Comparison of ENCODE assay signal across 1 cellular context in the genomic region with DNA sequence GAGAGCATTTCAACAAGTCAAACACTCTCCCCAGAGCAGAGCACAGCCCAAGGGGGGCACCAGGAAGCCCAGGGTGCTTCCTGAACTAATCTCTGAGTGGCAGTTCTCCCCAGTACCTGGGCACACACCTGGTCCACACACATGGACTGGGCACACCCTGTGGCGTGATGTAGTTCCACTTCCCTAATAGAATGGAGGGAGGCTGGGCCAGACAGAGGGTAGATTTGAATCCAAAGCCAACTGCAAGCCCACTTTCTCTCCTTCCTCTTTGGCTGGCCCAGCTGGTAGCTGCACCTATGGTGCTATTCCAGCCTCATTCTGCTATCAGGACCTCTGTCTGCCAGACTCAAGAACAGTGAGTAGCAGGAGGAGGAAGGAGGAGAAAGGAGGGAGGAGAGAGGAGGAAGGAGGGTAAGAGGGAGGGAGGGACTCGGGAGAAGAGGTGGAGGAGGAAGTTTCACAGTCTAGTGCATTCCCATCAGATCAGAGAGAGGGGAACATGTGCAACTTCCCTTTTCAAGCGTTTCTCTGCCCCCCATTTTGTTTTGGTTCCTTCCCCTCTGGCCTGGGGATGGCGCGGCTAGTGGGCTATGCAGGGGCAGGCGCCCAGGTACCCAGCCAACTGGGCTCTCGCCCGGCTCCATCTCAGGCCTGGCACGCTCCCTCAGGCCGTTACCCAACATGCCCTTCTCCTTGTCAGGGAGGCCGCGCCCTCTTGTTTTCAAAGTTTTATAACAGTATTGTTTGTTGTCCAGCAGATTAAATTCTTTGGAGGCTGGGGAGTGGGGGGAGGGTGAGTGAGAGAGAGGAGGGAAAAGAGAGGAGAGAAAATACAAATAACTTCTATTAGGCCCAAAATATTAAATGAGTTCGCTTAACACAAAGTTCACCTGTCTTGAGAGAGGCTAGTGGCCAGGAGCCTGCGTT.
TF ChIP-seq lines count a peak whose summit lies in the region.

No MANE protein-coding gene starts in this region.

TF ChIP-seq in K562, 482 proteins besides CTCF, POLR2A, EP300 and RAD21 (continues in another document):
- no peak for TF ChIP-seq ZNF707 (CRISPR knock-in tag; conservative IDR thresholded peaks at IDR 0.05)
- TF ChIP-seq, protein P1, sequence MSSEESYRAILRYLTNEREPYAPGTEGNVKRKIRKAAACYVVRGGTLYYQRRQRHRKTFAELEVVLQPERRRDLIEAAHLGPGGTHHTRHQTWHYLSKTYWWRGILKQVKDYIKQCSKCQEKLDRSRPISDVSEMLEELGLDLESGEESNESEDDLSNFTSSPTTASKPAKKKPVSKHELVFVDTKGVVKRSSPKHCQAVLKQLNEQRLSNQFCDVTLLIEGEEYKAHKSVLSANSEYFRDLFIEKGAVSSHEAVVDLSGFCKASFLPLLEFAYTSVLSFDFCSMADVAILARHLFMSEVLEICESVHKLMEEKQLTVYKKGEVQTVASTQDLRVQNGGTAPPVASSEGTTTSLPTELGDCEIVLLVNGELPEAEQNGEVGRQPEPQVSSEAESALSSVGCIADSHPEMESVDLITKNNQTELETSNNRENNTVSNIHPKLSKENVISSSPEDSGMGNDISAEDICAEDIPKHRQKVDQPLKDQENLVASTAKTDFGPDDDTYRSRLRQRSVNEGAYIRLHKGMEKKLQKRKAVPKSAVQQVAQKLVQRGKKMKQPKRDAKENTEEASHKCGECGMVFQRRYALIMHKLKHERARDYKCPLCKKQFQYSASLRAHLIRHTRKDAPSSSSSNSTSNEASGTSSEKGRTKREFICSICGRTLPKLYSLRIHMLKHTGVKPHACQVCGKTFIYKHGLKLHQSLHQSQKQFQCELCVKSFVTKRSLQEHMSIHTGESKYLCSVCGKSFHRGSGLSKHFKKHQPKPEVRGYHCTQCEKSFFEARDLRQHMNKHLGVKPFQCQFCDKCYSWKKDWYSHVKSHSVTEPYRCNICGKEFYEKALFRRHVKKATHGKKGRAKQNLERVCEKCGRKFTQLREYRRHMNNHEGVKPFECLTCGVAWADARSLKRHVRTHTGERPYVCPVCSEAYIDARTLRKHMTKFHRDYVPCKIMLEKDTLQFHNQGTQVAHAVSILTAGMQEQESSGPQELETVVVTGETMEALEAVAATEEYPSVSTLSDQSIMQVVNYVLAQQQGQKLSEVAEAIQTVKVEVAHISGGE (CRISPR knock-in tag; IDR thresholded peaks at IDR 0.05) = peak in 1 of 3 experiments; percentile 62; a peak in 1 of 6 replicates
- peak; percentile 44; the same call in 1 of the 2 replicates for TF ChIP-seq EP400 (IDR thresholded peaks at IDR 0.05)
- TF ChIP-seq ZNF696 (CRISPR knock-in tag; conservative IDR thresholded peaks at IDR 0.05) = no peak
- TF ChIP-seq SNIP1 (IDR thresholded peaks at IDR 0.05; ENCODE audit: low read depth) = no peak
- TF ChIP-seq SMAD4 (CRISPR knock-in tag; conservative IDR thresholded peaks at IDR 0.05) = peak; percentile 65
- peak in 1 of 2 experiments; percentile 89; a peak in 2 of 4 replicates for TF ChIP-seq FOXK2 (conservative IDR thresholded peaks at IDR 0.05 in 1 of 2, IDR thresholded peaks at IDR 0.05 in 1 of 2; ENCODE audit: low read depth in 2 of 2)
- TF ChIP-seq, protein P2, sequence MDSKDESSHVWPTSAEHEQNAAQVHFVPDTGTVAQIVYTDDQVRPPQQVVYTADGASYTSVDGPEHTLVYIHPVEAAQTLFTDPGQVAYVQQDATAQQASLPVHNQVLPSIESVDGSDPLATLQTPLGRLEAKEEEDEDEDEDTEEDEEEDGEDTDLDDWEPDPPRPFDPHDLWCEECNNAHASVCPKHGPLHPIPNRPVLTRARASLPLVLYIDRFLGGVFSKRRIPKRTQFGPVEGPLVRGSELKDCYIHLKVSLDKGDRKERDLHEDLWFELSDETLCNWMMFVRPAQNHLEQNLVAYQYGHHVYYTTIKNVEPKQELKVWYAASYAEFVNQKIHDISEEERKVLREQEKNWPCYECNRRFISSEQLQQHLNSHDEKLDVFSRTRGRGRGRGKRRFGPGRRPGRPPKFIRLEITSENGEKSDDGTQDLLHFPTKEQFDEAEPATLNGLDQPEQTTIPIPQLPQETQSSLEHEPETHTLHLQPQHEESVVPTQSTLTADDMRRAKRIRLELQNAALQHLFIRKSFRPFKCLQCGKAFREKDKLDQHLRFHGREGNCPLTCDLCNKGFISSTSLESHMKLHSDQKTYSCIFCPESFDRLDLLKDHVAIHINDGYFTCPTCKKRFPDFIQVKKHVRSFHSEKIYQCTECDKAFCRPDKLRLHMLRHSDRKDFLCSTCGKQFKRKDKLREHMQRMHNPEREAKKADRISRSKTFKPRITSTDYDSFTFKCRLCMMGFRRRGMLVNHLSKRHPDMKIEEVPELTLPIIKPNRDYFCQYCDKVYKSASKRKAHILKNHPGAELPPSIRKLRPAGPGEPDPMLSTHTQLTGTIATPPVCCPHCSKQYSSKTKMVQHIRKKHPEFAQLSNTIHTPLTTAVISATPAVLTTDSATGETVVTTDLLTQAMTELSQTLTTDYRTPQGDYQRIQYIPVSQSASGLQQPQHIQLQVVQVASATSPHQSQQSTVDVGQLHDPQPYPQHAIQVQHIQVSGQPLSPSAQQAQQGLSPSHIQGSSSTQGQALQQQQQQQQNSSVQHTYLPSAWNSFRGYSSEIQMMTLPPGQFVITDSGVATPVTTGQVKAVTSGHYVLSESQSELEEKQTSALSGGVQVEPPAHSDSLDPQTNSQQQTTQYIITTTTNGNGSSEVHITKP (IDR thresholded peaks at IDR 0.05; ENCODE audit: partially characterized antibody) = peak; percentile 97
- TF ChIP-seq ZNF41 (CRISPR knock-in tag; conservative IDR thresholded peaks at IDR 0.05) = 0 out of 2 replicates have a peak, but pooled peaks have one; percentile 52
- TF ChIP-seq MECOM (CRISPR knock-in tag; IDR thresholded peaks at IDR 0.05) = no peak
- TF ChIP-seq DMBX1 (CRISPR knock-in tag; IDR thresholded peaks at IDR 0.05; ENCODE audit: borderline replicate concordance) = peak; percentile 82; the same call in 1 of the 2 replicates
- TF ChIP-seq ERF (CRISPR knock-in tag; IDR thresholded peaks at IDR 0.05) = 0 out of 2 replicates have a peak, but pooled peaks have one; percentile 66
- TF ChIP-seq CBX5 (IDR thresholded peaks at IDR 0.05; ENCODE audit: borderline replicate concordance, low read depth) = no peak
- no peak for TF ChIP-seq NR2C2 (CRISPR knock-in tag; IDR thresholded peaks at IDR 0.05)
- TF ChIP-seq NR2C2 (tag; IDR thresholded peaks at IDR 0.05) = no peak
- TF ChIP-seq ZNF197 (CRISPR knock-in tag; IDR thresholded peaks at IDR 0.05; ENCODE audit: low read depth) = peak; percentile 62; the same call in 1 of the 2 replicates
- TF ChIP-seq, protein P3, sequence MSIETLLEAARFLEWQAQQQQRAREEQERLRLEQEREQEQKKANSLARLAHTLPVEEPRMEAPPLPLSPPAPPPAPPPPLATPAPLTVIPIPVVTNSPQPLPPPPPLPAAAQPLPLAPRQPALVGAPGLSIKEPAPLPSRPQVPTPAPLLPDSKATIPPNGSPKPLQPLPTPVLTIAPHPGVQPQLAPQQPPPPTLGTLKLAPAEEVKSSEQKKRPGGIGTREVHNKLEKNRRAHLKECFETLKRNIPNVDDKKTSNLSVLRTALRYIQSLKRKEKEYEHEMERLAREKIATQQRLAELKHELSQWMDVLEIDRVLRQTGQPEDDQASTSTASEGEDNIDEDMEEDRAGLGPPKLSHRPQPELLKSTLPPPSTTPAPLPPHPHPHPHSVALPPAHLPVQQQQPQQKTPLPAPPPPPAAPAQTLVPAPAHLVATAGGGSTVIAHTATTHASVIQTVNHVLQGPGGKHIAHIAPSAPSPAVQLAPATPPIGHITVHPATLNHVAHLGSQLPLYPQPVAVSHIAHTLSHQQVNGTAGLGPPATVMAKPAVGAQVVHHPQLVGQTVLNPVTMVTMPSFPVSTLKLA (conservative IDR thresholded peaks at IDR 0.05) = 0 out of 4 replicates have a peak, but pooled peaks of 1 of the 2 experiments have one; percentile 14
- 0 out of 2 replicates have a peak, but pooled peaks have one; percentile 30 for TF ChIP-seq ZNF134 (CRISPR knock-in tag; conservative IDR thresholded peaks at IDR 0.05)
- TF ChIP-seq, protein P4, sequence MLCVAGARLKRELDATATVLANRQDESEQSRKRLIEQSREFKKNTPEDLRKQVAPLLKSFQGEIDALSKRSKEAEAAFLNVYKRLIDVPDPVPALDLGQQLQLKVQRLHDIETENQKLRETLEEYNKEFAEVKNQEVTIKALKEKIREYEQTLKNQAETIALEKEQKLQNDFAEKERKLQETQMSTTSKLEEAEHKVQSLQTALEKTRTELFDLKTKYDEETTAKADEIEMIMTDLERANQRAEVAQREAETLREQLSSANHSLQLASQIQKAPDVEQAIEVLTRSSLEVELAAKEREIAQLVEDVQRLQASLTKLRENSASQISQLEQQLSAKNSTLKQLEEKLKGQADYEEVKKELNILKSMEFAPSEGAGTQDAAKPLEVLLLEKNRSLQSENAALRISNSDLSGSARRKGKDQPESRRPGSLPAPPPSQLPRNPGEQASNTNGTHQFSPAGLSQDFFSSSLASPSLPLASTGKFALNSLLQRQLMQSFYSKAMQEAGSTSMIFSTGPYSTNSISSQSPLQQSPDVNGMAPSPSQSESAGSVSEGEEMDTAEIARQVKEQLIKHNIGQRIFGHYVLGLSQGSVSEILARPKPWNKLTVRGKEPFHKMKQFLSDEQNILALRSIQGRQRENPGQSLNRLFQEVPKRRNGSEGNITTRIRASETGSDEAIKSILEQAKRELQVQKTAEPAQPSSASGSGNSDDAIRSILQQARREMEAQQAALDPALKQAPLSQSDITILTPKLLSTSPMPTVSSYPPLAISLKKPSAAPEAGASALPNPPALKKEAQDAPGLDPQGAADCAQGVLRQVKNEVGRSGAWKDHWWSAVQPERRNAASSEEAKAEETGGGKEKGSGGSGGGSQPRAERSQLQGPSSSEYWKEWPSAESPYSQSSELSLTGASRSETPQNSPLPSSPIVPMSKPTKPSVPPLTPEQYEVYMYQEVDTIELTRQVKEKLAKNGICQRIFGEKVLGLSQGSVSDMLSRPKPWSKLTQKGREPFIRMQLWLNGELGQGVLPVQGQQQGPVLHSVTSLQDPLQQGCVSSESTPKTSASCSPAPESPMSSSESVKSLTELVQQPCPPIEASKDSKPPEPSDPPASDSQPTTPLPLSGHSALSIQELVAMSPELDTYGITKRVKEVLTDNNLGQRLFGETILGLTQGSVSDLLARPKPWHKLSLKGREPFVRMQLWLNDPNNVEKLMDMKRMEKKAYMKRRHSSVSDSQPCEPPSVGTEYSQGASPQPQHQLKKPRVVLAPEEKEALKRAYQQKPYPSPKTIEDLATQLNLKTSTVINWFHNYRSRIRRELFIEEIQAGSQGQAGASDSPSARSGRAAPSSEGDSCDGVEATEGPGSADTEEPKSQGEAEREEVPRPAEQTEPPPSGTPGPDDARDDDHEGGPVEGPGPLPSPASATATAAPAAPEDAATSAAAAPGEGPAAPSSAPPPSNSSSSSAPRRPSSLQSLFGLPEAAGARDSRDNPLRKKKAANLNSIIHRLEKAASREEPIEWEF (CRISPR knock-in tag; IDR thresholded peaks at IDR 0.05) = no peak
- TF ChIP-seq, protein P5, sequence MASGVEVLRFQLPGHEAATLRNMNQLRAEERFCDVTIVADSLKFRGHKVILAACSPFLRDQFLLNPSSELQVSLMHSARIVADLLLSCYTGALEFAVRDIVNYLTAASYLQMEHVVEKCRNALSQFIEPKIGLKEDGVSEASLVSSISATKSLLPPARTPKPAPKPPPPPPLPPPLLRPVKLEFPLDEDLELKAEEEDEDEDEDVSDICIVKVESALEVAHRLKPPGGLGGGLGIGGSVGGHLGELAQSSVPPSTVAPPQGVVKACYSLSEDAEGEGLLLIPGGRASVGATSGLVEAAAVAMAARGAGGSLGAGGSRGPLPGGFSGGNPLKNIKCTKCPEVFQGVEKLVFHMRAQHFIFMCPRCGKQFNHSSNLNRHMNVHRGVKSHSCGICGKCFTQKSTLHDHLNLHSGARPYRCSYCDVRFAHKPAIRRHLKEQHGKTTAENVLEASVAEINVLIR (CRISPR knock-in tag; IDR thresholded peaks at IDR 0.05) = peak; percentile 58
- TF ChIP-seq NR4A1 (CRISPR knock-in tag; IDR thresholded peaks at IDR 0.05) = 0 out of 2 replicates have a peak, but pooled peaks have one; percentile 45
- 0 out of 2 replicates have a peak, but pooled peaks have one; percentile 39 for TF ChIP-seq NR4A1 (tag; IDR thresholded peaks at IDR 0.05)
- TF ChIP-seq, protein P6, sequence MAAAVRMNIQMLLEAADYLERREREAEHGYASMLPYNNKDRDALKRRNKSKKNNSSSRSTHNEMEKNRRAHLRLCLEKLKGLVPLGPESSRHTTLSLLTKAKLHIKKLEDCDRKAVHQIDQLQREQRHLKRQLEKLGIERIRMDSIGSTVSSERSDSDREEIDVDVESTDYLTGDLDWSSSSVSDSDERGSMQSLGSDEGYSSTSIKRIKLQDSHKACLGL (CRISPR knock-in tag; IDR thresholded peaks at IDR 0.05; ENCODE audit: borderline replicate concordance, poor library complexity, severe bottlenecking) = no peak
- 0 out of 2 replicates have a peak, but pooled peaks have one; percentile 36 for TF ChIP-seq ZNF75A (CRISPR knock-in tag; IDR thresholded peaks at IDR 0.05)
- TF ChIP-seq, protein P7, sequence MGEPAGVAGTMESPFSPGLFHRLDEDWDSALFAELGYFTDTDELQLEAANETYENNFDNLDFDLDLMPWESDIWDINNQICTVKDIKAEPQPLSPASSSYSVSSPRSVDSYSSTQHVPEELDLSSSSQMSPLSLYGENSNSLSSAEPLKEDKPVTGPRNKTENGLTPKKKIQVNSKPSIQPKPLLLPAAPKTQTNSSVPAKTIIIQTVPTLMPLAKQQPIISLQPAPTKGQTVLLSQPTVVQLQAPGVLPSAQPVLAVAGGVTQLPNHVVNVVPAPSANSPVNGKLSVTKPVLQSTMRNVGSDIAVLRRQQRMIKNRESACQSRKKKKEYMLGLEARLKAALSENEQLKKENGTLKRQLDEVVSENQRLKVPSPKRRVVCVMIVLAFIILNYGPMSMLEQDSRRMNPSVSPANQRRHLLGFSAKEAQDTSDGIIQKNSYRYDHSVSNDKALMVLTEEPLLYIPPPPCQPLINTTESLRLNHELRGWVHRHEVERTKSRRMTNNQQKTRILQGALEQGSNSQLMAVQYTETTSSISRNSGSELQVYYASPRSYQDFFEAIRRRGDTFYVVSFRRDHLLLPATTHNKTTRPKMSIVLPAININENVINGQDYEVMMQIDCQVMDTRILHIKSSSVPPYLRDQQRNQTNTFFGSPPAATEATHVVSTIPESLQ (CRISPR knock-in tag; IDR thresholded peaks at IDR 0.05) = no peak
- TF ChIP-seq HSF4 (CRISPR knock-in tag; IDR thresholded peaks at IDR 0.05; ENCODE audit: borderline replicate concordance) = no peak
- no peak for TF ChIP-seq DACH1 (IDR thresholded peaks at IDR 0.05; ENCODE audit: partially characterized antibody)
- TF ChIP-seq KLF10 (CRISPR knock-in tag; IDR thresholded peaks at IDR 0.05) = no peak
- 0 out of 2 replicates have a peak, but pooled peaks have one; percentile 54 for TF ChIP-seq ZNF584 (CRISPR knock-in tag; IDR thresholded peaks at IDR 0.05; ENCODE audit: low read depth)
- TF ChIP-seq, protein P8, sequence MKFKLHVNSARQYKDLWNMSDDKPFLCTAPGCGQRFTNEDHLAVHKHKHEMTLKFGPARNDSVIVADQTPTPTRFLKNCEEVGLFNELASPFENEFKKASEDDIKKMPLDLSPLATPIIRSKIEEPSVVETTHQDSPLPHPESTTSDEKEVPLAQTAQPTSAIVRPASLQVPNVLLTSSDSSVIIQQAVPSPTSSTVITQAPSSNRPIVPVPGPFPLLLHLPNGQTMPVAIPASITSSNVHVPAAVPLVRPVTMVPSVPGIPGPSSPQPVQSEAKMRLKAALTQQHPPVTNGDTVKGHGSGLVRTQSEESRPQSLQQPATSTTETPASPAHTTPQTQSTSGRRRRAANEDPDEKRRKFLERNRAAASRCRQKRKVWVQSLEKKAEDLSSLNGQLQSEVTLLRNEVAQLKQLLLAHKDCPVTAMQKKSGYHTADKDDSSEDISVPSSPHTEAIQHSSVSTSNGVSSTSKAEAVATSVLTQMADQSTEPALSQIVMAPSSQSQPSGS (CRISPR knock-in tag; IDR thresholded peaks at IDR 0.05) = no peak
- TF ChIP-seq PTTG1 (tag; IDR thresholded peaks at IDR 0.05; ENCODE audit: low read depth) = peak; percentile 46; the same call in 1 of the 2 replicates
- TF ChIP-seq ZNF239 (CRISPR knock-in tag; IDR thresholded peaks at IDR 0.05) = peak; percentile 32; the same call in 1 of the 2 replicates
- TF ChIP-seq TCF7L2 (IDR thresholded peaks at IDR 0.05; ENCODE audit: low read depth, low read length) = peak; percentile 67; the same call in 1 of the 2 replicates
